In genomic region chr6:132530293-132530974, GRCh38 we compare ENCODE assay signal across 8 cellular contexts. TPM values are rescaled to one million over a fixed set of nuclear protein-coding genes. Genes with fewer than 3 reads are reported as not detected.
A peak's percentile ranks its signal among the peaks of the same experiment; 100 is the strongest.
DNase-seq lines count a peak whose midpoint lies in the region; ATAC-seq and TF ChIP-seq lines count a peak whose summit lies in the region.

No MANE protein-coding gene starts in this region.

- no peaks in the 10 kb centered on the region for H3K9me3 Mint-ChIP-seq in Calu3 (ENCODE audit: low read depth, unreplicated experiment)

- peaks cover 10% of the 10 kb centered on the region for H3K4me1 ChIP-seq in Panc1 (ENCODE audit: control insufficient read depth, insufficient read depth, low read length)
- peaks cover 0 to 4% (median 2%) of the 10 kb centered on the region in 4 donors for H3K4me1 ChIP-seq in transverse colon

- BruUV-seq in Calu3 (replicated peaks; lab: Mats Ljungman, UMichigan): no TSS peak
- no TSS peak for BruUV-seq in Panc1 (replicated peaks; lab: Mats Ljungman, UMichigan)

- peak; percentile 92 for ATAC-seq in GM21423 (IDR thresholded peaks at IDR 0.05; ENCODE audit: unreplicated experiment)
- peak; percentile 88 for ATAC-seq in Panc1
- ATAC-seq in omental fat pad (ENCODE audit: low FRiP score): peak; percentile 75

- in situ Hi-C loops in Panc1 (cut with HindIII; ENCODE audit: low pct_unique_long_range_greater_than_20kb, low sequenced_read_pairs) (no loop called here), transverse colon (cut with MboI; ENCODE audit: low pct_ligation_motif_present in 1 of 4, low pct_unique_long_range_greater_than_20kb in 1 of 4, low sequenced_read_pairs in 3 of 4) (loop anchor here (25.0 kb wide), 2 partner anchors 232 to 257 kb away; partner anchors contain the start of genes VNN2 (in 3 of the 4) and SLC18B1 (in 1 of the 4))

- H3K36me3 ChIP-seq in Panc1 (ENCODE audit: control insufficient read depth, insufficient read depth, low read length): no peaks in the 10 kb centered on the region
- H3K36me3 ChIP-seq in transverse colon: no peaks in the 10 kb centered on the region

- intact Hi-C loops in Calu3 (cut with micrococcal nuclease; ENCODE audit: unreplicated experiment): loop anchor here (1.0 to 5.0 kb wide), 4 partner anchors 82 to 238 kb away; no protein-coding TSS in a partner anchor
- intact Hi-C loops in Panc1 (cut with micrococcal nuclease; ENCODE audit: unreplicated experiment): loop anchor here (5.0 to 10.0 kb wide), 4 partner anchors 134 to 267 kb away; partner anchors contain the start of genes SLC18B1 and VNN1
- intact Hi-C loops in transverse colon (cut with DNase I; ENCODE audit: low total_unique reads): no loop called here

- no peak for TF ChIP-seq POLR2A in transverse colon (IDR thresholded peaks at IDR 0.05)

- peak; percentile 64 for TF ChIP-seq CTCF in Calu3 (IDR thresholded peaks at IDR 0.05; ENCODE audit: unreplicated experiment)
- peak; percentile 81 for TF ChIP-seq CTCF in Panc1 (IDR thresholded peaks at IDR 0.05)
- peak; percentile 79 for TF ChIP-seq CTCF in fibroblast of villous mesenchyme (IDR thresholded peaks at IDR 0.05; ENCODE audit: insufficient read depth, low read depth, low read length)
- TF ChIP-seq CTCF in omental fat pad (IDR thresholded peaks at IDR 0.05): peak in 2 of 3 donors; percentile 21 to 58
- TF ChIP-seq CTCF in transverse colon (IDR thresholded peaks at IDR 0.05): peak; percentile 80 to 90 (median 85)

- POLR2A ChIA-PET in Panc1 (lab: Charles Lee): no interaction called here

- peak overlapping the region; percentile 50 for H3K27ac Mint-ChIP-seq in Calu3 (ENCODE audit: unreplicated experiment)

- H3K9me3 ChIP-seq in Panc1 (ENCODE audit: control insufficient read depth, insufficient read depth, low read depth, low read length): no peaks in the 10 kb centered on the region
- H3K9me3 ChIP-seq in transverse colon: no peaks in the 10 kb centered on the region

- H3K4me3 Mint-ChIP-seq in Calu3 (ENCODE audit: low read depth, unreplicated experiment): peak overlapping the region; percentile 37

- H3K4me1 Mint-ChIP-seq in Calu3 (ENCODE audit: low read depth, unreplicated experiment): no peaks in the 10 kb centered on the region

- peak overlapping the region; percentile 15 to 34; a peak in 3 of 4 replicates for H3K4me3 ChIP-seq in Panc1 (ENCODE audit: low read depth in 2 of 2, low read length in 2 of 2)
- no peak overlapping the region for H3K4me3 ChIP-seq in fibroblast of villous mesenchyme (ENCODE audit: low read depth, low read length)
- peak overlapping the region in 1 of 4 donors; percentile 9 for H3K4me3 ChIP-seq in transverse colon

- no peaks in the 10 kb centered on the region for H3K36me3 Mint-ChIP-seq in Calu3 (ENCODE audit: insufficient read depth, unreplicated experiment)

- TF ChIP-seq EP300 in transverse colon (IDR thresholded peaks at IDR 0.05; ENCODE audit: low read depth): no peak

- DNase-seq in Calu3 (peak; percentile 76), HuH-7 (ENCODE audit: low spot score) (peak; percentile 17), Panc1 (ENCODE audit: low read depth, low spot score) (peak; percentile 32), fibroblast of villous mesenchyme (ENCODE audit: low read depth) (peak; percentile 74), omental fat pad (ENCODE audit: low spot score) (peak; percentile 32), transverse colon (peak; percentile 63)
- peak; percentile 19 to 45 for DNase-seq in activated T-helper 1 cell treated with anti-CD3 and anti-CD28 coated beads, Interleukin-2, amount 50 U/mL, for 16 hours (ENCODE audit: low read depth in 1 of 2, low spot score in 1 of 2)

- H3K27me3 ChIP-seq in Panc1 (ENCODE audit: control insufficient read depth, insufficient read depth, low read length) (no peaks in the 10 kb centered on the region), transverse colon (no peaks in the 10 kb centered on the region)

- CTCF ChIA-PET in Calu3 (lab: Charles Lee) (interaction anchor here (0.6 to 1.2 kb wide), 8 partner anchors 68 to 238 kb away, joined by 3 to 24 read pairs (median 4); no protein-coding TSS in a partner anchor), Panc1 (lab: Charles Lee) (interaction anchor here (0.6 to 1.0 kb wide), 5 partner anchors 185 to 843 kb away, joined by 3 to 7 read pairs (median 4); partner anchors contain the start of gene SLC18B1)

- WGBS in transverse colon (ENCODE audit: low coverage in 1 of 2), 2 donors: 11 to 21% methylated on average over 9 of the region's 9 CpGs

- no peaks in the 10 kb centered on the region for H3K27me3 Mint-ChIP-seq in Calu3 (ENCODE audit: unreplicated experiment)

- H3K27ac ChIP-seq in Panc1 (ENCODE audit: low read length): no peak overlapping the region
- H3K27ac ChIP-seq in transverse colon: no peak overlapping the region

RNA-seq across cellular contexts. Expression of gene TAAR9, which starts 7.6 kb away (rescaled TPM):
- not detected in 2 replicates for total RNA-seq in Calu3 (2022)
- total RNA-seq in Panc1 (2021; ENCODE audit: unreplicated experiment): not detected
- polyA plus RNA-seq in Panc1 (2012; ENCODE audit: insufficient read length): not detected
- not detected in 2 replicates for total RNA-seq in fibroblast of villous mesenchyme
- not detected for total RNA-seq in omental fat pad
- not detected for total RNA-seq in transverse colon

RNA-seq across cellular contexts. Expression of gene STX7, which starts 17.5 kb away (rescaled TPM):
- total RNA-seq in Calu3 (2022): 66.8 and 73.2 TPM in 2 replicates
- total RNA-seq in Panc1 (2021; ENCODE audit: unreplicated experiment): 40.6 TPM
- polyA plus RNA-seq in Panc1 (2012; ENCODE audit: insufficient read length): 30.5 TPM
- total RNA-seq in fibroblast of villous mesenchyme: 16.8 and 27.2 TPM in 2 replicates
- total RNA-seq in omental fat pad: 10 to 100 TPM; 36.1 to 78.3 (median 48.2) TPM
- 10 to 100 TPM in 3 of 4 donors, 1 to 10 TPM in 1; 9.0 to 50.9 (median 40.8) TPM for total RNA-seq in transverse colon

RNA-seq across cellular contexts. Expression of gene TAAR8, which starts 22.0 kb away (rescaled TPM):
- not detected in 2 replicates for total RNA-seq in Calu3 (2022)
- total RNA-seq in Panc1 (2021; ENCODE audit: unreplicated experiment): not detected
- polyA plus RNA-seq in Panc1 (2012; ENCODE audit: insufficient read length): not detected
- not detected in 2 replicates for total RNA-seq in fibroblast of villous mesenchyme
- total RNA-seq in omental fat pad: not detected
- not detected for total RNA-seq in transverse colon

RNA-seq across cellular contexts. Expression of gene TAAR6, which starts 39.7 kb away (rescaled TPM):
- total RNA-seq in Calu3 (2022): not detected in 2 replicates
- total RNA-seq in Panc1 (2021; ENCODE audit: unreplicated experiment): not detected
- not detected for polyA plus RNA-seq in Panc1 (2012; ENCODE audit: insufficient read length)
- not detected in 2 replicates for total RNA-seq in fibroblast of villous mesenchyme
- total RNA-seq in omental fat pad: not detected
- total RNA-seq in transverse colon: not detected

RNA-seq across cellular contexts. Expression of gene TAAR5, which starts 59.1 kb away (rescaled TPM):
- total RNA-seq in Calu3 (2022) (not detected in 2 replicates), Panc1 (2021; ENCODE audit: unreplicated experiment) (not detected), fibroblast of villous mesenchyme (not detected in 2 replicates), omental fat pad (not detected), transverse colon (not detected)
- polyA plus RNA-seq in Panc1 (2012; ENCODE audit: insufficient read length): not detected

Comparison
In these comparisons a context has a peak if more than half of its experiments do, and no peak if none do; other contexts are left out.
1. DNase-seq: peak in every context shown above with its lines; median percentile 76 in Calu3; 74 in fibroblast of villous mesenchyme; 63 in transverse colon; 32 in Panc1; 32 in activated T-helper 1 cell treated with anti-CD3 and anti-CD28 coated beads, Interleukin-2, amount 50 U/mL, for 16 hours; 32 in omental fat pad; 17 in HuH-7.